ENCODE assay signal across 1 cellular context in the genomic region with DNA sequence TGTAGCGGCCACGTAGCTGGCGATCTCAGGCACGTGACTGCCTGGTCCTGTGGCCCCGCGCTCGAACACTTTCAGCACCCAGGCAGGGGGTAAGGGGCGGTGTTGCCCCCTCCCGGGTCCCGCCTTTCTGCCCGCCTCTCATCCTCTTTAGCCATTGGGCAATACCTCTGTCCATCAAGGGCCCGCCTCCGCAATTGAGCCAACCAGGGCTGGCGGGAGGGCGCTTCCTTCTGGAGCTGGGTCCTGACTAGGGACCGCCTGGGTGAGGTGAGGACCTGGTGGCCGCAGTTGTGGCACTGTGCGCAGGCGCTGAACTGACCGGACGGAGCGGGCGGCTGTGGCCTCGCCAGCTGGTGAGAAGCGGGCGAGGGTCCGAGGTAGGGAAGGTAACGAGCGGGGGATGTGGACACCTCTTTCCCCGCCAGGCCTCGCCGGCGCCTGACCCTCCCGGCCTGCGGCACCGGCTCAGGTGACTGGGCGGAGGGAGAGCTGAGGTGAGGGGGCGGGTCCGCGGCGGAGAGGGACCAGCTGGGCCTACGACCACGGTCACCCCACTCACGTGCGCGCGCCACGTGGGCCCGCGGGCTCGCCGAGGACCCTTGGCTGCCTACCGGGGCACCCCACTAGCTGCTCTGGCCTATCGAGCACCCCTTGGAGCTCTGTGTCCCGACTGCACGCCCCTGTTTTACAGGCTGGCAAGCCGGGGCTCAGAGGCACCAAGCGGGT.
A peak's percentile ranks its signal among the peaks of the same experiment; 100 is the strongest.
TF ChIP-seq lines count a peak whose summit lies in the region.

A gene with protein sequence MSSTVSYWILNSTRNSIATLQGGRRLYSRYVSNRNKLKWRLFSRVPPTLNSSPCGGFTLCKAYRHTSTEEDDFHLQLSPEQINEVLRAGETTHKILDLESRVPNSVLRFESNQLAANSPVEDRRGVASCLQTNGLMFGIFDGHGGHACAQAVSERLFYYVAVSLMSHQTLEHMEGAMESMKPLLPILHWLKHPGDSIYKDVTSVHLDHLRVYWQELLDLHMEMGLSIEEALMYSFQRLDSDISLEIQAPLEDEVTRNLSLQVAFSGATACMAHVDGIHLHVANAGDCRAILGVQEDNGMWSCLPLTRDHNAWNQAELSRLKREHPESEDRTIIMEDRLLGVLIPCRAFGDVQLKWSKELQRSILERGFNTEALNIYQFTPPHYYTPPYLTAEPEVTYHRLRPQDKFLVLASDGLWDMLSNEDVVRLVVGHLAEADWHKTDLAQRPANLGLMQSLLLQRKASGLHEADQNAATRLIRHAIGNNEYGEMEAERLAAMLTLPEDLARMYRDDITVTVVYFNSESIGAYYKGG (plus strand): TSS at position 228 of the 726 bp plus-strand sequence. CDS start 3,770 bp downstream, outside the sequence.

TF ChIP-seq in HepG2, 621 proteins besides CTCF, POLR2A, EP300 and RAD21 (continued from another document and continues in another):
- 0 out of 2 replicates have a peak, but pooled peaks have one; percentile 37 for TF ChIP-seq HNRNPUL1 (IDR thresholded peaks at IDR 0.05; ENCODE audit: low read depth, low read length)
- no peak for TF ChIP-seq FOXA1 (IDR thresholded peaks at IDR 0.05)
- peak; percentile 21; the same call in 1 of the 2 replicates for TF ChIP-seq FOXA1 (CRISPR knock-in tag; IDR thresholded peaks at IDR 0.05)
- peak; percentile 89 for TF ChIP-seq POLR2G (IDR thresholded peaks at IDR 0.05; ENCODE audit: low read depth, low read length)
- no peak for TF ChIP-seq SMARCC2 (IDR thresholded peaks at IDR 0.05)
- TF ChIP-seq, protein P1, sequence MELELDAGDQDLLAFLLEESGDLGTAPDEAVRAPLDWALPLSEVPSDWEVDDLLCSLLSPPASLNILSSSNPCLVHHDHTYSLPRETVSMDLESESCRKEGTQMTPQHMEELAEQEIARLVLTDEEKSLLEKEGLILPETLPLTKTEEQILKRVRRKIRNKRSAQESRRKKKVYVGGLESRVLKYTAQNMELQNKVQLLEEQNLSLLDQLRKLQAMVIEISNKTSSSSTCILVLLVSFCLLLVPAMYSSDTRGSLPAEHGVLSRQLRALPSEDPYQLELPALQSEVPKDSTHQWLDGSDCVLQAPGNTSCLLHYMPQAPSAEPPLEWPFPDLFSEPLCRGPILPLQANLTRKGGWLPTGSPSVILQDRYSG (CRISPR knock-in tag; IDR thresholded peaks at IDR 0.05): peak; percentile 98
- TF ChIP-seq FOXA3 (CRISPR knock-in tag; IDR thresholded peaks at IDR 0.05): peak; percentile 36; the same call in 1 of the 2 replicates
- peak; percentile 54; the same call in 1 of the 2 replicates for TF ChIP-seq MIER3 (CRISPR knock-in tag; IDR thresholded peaks at IDR 0.05; ENCODE audit: borderline replicate concordance)
- peak; percentile 46 for TF ChIP-seq MEF2D (CRISPR knock-in tag; IDR thresholded peaks at IDR 0.05)
- TF ChIP-seq, protein P2, sequence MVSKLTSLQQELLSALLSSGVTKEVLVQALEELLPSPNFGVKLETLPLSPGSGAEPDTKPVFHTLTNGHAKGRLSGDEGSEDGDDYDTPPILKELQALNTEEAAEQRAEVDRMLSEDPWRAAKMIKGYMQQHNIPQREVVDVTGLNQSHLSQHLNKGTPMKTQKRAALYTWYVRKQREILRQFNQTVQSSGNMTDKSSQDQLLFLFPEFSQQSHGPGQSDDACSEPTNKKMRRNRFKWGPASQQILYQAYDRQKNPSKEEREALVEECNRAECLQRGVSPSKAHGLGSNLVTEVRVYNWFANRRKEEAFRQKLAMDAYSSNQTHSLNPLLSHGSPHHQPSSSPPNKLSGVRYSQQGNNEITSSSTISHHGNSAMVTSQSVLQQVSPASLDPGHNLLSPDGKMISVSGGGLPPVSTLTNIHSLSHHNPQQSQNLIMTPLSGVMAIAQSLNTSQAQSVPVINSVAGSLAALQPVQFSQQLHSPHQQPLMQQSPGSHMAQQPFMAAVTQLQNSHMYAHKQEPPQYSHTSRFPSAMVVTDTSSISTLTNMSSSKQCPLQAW (CRISPR knock-in tag; IDR thresholded peaks at IDR 0.05): peak; percentile 92
- peak; percentile 62; the same call in 1 of the 2 replicates for TF ChIP-seq CREM (IDR thresholded peaks at IDR 0.05)
- TF ChIP-seq CREM (CRISPR knock-in tag; IDR thresholded peaks at IDR 0.05): 0 out of 2 replicates have a peak, but pooled peaks have one; percentile 16
- no peak for TF ChIP-seq SOX13 (IDR thresholded peaks at IDR 0.05)
- TF ChIP-seq SOX13 (CRISPR knock-in tag; conservative IDR thresholded peaks at IDR 0.05 in 1 of 2, IDR thresholded peaks at IDR 0.05 in 1 of 2): peak in 1 of 2 experiments; percentile 48; a peak in 2 of 4 replicates
- no peak for TF ChIP-seq SRSF4 (IDR thresholded peaks at IDR 0.05; ENCODE audit: low read depth, low read length, poor library complexity, severe bottlenecking)
- TF ChIP-seq PITX1 (CRISPR knock-in tag; IDR thresholded peaks at IDR 0.05): peak; percentile 59; the same call in 1 of the 2 replicates
- TF ChIP-seq CAMTA2 (CRISPR knock-in tag; IDR thresholded peaks at IDR 0.05; ENCODE audit: borderline replicate concordance): peak; percentile 95
- TF ChIP-seq EHMT2 (IDR thresholded peaks at IDR 0.05; ENCODE audit: borderline replicate concordance, low read depth, low read length): no peak
- TF ChIP-seq HNRNPL (IDR thresholded peaks at IDR 0.05; ENCODE audit: low read depth, low read length): peak; percentile 86; the same call in 1 of the 2 replicates
- TF ChIP-seq ATF7 (IDR thresholded peaks at IDR 0.05): no peak
- peak; percentile 83 for TF ChIP-seq ATF7 (CRISPR knock-in tag; IDR thresholded peaks at IDR 0.05)
- peak; percentile 37; the same call in 1 of the 2 replicates for TF ChIP-seq SIX1 (CRISPR knock-in tag; IDR thresholded peaks at IDR 0.05; ENCODE audit: borderline replicate concordance)
- peak; percentile 78 for TF ChIP-seq ETV5 (CRISPR knock-in tag; IDR thresholded peaks at IDR 0.05; ENCODE audit: borderline replicate concordance)
- peak; percentile 100 for TF ChIP-seq SP2 (CRISPR knock-in tag; IDR thresholded peaks at IDR 0.05)
- TF ChIP-seq ATF1 (CRISPR knock-in tag; IDR thresholded peaks at IDR 0.05): no peak
- TF ChIP-seq, protein P3, sequence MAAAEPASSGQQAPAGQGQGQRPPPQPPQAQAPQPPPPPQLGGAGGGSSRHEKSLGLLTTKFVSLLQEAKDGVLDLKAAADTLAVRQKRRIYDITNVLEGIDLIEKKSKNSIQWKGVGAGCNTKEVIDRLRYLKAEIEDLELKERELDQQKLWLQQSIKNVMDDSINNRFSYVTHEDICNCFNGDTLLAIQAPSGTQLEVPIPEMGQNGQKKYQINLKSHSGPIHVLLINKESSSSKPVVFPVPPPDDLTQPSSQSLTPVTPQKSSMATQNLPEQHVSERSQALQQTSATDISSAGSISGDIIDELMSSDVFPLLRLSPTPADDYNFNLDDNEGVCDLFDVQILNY (CRISPR knock-in tag; conservative IDR thresholded peaks at IDR 0.05): peak; percentile 64; the same call in 1 of the 2 replicates
- peak; percentile 98 for TF ChIP-seq ZFX (CRISPR knock-in tag; IDR thresholded peaks at IDR 0.05; ENCODE audit: low read depth)
- no peak for TF ChIP-seq PLRG1 (conservative IDR thresholded peaks at IDR 0.05)
- TF ChIP-seq ONECUT2 (CRISPR knock-in tag; IDR thresholded peaks at IDR 0.05): 0 out of 2 replicates have a peak, but pooled peaks have one; percentile 43
- TF ChIP-seq ZBTB20 (CRISPR knock-in tag; IDR thresholded peaks at IDR 0.05; ENCODE audit: borderline replicate concordance, low read depth): peak; percentile 59; the same call in 1 of the 2 replicates
- TF ChIP-seq ZNF850 (CRISPR knock-in tag; conservative IDR thresholded peaks at IDR 0.05): no peak
- TF ChIP-seq ZSCAN22 (CRISPR knock-in tag; IDR thresholded peaks at IDR 0.05): 0 out of 2 replicates have a peak, but pooled peaks have one; percentile 78
- peak; percentile 98 for TF ChIP-seq ZNF605 (CRISPR knock-in tag; IDR thresholded peaks at IDR 0.05)
- 0 out of 2 replicates have a peak, but pooled peaks have one; percentile 63 for TF ChIP-seq RBAK (CRISPR knock-in tag; IDR thresholded peaks at IDR 0.05)
- TF ChIP-seq, protein P4, sequence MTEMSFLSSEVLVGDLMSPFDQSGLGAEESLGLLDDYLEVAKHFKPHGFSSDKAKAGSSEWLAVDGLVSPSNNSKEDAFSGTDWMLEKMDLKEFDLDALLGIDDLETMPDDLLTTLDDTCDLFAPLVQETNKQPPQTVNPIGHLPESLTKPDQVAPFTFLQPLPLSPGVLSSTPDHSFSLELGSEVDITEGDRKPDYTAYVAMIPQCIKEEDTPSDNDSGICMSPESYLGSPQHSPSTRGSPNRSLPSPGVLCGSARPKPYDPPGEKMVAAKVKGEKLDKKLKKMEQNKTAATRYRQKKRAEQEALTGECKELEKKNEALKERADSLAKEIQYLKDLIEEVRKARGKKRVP (CRISPR knock-in tag; IDR thresholded peaks at IDR 0.05): no peak
- TF ChIP-seq ZNF549 (CRISPR knock-in tag; IDR thresholded peaks at IDR 0.05): peak; percentile 11; the same call in 1 of the 2 replicates
- TF ChIP-seq ZNF75D (CRISPR knock-in tag; IDR thresholded peaks at IDR 0.05; ENCODE audit: borderline replicate concordance): peak; percentile 83; the same call in 1 of the 2 replicates
- TF ChIP-seq KLF12 (CRISPR knock-in tag; IDR thresholded peaks at IDR 0.05; ENCODE audit: borderline replicate concordance): peak; percentile 84
- TF ChIP-seq, protein P5, sequence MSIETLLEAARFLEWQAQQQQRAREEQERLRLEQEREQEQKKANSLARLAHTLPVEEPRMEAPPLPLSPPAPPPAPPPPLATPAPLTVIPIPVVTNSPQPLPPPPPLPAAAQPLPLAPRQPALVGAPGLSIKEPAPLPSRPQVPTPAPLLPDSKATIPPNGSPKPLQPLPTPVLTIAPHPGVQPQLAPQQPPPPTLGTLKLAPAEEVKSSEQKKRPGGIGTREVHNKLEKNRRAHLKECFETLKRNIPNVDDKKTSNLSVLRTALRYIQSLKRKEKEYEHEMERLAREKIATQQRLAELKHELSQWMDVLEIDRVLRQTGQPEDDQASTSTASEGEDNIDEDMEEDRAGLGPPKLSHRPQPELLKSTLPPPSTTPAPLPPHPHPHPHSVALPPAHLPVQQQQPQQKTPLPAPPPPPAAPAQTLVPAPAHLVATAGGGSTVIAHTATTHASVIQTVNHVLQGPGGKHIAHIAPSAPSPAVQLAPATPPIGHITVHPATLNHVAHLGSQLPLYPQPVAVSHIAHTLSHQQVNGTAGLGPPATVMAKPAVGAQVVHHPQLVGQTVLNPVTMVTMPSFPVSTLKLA (IDR thresholded peaks at IDR 0.05): peak; percentile 30
- TF ChIP-seq ZNF292 (CRISPR knock-in tag; IDR thresholded peaks at IDR 0.05; ENCODE audit: borderline replicate concordance, low read depth): no peak; the same call in 1 of the 2 replicates
- 0 out of 2 replicates have a peak, but pooled peaks have one; percentile 74 for TF ChIP-seq FOXO1 (CRISPR knock-in tag; IDR thresholded peaks at IDR 0.05)
- TF ChIP-seq RFXANK (CRISPR knock-in tag; IDR thresholded peaks at IDR 0.05): 0 out of 2 replicates have a peak, but pooled peaks have one; percentile 62
- peak; percentile 63; the same call in 1 of the 2 replicates for TF ChIP-seq JUND (CRISPR knock-in tag; IDR thresholded peaks at IDR 0.05)
- TF ChIP-seq ZNF607 (CRISPR knock-in tag; IDR thresholded peaks at IDR 0.05; ENCODE audit: borderline replicate concordance): peak; percentile 96
- peak; percentile 88; the same call in 1 of the 2 replicates for TF ChIP-seq CHCHD3 (CRISPR knock-in tag; IDR thresholded peaks at IDR 0.05)
- TF ChIP-seq JDP2 (CRISPR knock-in tag; IDR thresholded peaks at IDR 0.05; ENCODE audit: borderline replicate concordance): no peak
- TF ChIP-seq ZNF143 (CRISPR knock-in tag; IDR thresholded peaks at IDR 0.05): peak; percentile 10; the same call in 1 of the 2 replicates
- TF ChIP-seq, protein P6, sequence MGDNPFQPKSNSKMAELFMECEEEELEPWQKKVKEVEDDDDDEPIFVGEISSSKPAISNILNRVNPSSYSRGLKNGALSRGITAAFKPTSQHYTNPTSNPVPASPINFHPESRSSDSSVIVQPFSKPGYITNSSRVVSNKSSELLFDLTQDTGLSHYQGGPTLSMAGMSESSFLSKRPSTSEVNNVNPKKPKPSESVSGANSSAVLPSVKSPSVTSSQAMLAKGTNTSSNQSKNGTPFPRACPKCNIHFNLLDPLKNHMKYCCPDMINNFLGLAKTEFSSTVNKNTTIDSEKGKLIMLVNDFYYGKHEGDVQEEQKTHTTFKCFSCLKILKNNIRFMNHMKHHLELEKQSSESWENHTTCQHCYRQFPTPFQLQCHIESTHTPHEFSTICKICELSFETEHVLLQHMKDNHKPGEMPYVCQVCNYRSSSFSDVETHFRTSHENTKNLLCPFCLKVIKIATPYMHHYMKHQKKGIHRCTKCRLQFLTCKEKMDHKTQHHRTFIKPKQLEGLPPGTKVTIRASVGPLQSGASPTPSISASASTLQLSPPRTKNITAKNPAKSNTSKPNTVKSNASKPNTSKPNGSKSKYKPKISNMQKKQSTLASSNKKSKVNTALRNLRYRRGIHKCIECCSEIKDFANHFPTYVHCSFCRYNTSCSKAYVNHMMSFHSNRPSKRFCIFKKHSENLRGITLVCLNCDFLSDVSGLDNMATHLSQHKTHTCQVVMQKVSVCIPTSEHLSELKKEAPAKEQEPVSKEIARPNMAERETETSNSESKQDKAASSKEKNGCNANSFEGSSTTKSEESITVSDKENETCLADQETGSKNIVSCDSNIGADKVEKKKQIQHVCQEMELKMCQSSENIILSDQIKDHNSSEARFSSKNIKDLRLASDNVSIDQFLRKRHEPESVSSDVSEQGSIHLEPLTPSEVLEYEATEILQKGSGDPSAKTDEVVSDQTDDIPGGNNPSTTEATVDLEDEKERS (CRISPR knock-in tag; IDR thresholded peaks at IDR 0.05): peak; percentile 67; the same call in 1 of the 2 replicates
- TF ChIP-seq SRSF9 (IDR thresholded peaks at IDR 0.05; ENCODE audit: borderline replicate concordance, insufficient read depth, low read depth, low read length, poor library complexity, severe bottlenecking): no peak
- no peak for TF ChIP-seq ARNT (IDR thresholded peaks at IDR 0.05)
- no peak for TF ChIP-seq SRF (IDR thresholded peaks at IDR 0.05; ENCODE audit: low read depth, low read length)
- peak; percentile 74 for TF ChIP-seq ZNF264 (CRISPR knock-in tag; IDR thresholded peaks at IDR 0.05)
- peak; percentile 97 for TF ChIP-seq NRL (CRISPR knock-in tag; IDR thresholded peaks at IDR 0.05; ENCODE audit: borderline replicate concordance)
- peak; percentile 86; the same call in 1 of the 2 replicates for TF ChIP-seq AKAP8 (CRISPR knock-in tag; IDR thresholded peaks at IDR 0.05)
- TF ChIP-seq, protein P7, sequence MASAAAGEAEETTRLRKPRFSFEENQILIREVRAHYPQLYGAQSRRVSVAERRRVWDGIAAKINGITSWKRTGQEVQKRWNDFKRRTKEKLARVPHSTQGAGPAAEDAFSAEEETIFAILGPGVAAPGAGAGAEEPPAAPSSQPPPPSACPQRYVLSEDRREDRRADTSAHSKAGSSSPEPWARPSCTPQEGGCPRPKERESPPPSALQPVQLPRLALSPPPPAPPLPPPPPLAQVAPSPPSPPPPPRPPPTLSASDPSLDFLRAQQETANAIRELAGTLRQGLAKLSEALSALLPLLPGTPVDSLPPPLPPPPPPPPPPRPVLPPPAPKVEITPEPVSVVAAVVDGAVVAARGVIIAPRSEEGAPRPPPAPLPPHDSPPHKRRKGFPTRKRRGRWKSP (CRISPR knock-in tag; IDR thresholded peaks at IDR 0.05): peak; percentile 90
- peak; percentile 55; the same call in 1 of the 3 replicates for TF ChIP-seq MXI1 (IDR thresholded peaks at IDR 0.05; ENCODE audit: borderline replicate concordance, low read depth, low read length)
